23 cellular contexts compared by ENCODE assay signal in genomic region chr2:234583331-234583730, GRCh38.
"Had no signal": no experiment of that assay in that cellular context is flagged by ENCODE, and none has a peak within 500 bp of the region (broad histone marks: within the 10 kb centered on the region; RNA-seq: fewer than 3 reads in every experiment).

No MANE protein-coding gene starts in this region.

- H3K4me3 ChIP-seq: coronary artery, dorsolateral prefrontal cortex, esophagus muscularis mucosa, gastroesophageal sphincter, heart left ventricle, hepatocyte, left lung, lower lobe of right lung, mucosa of descending colon had no signal

- H3K9me3 ChIP-seq: esophagus muscularis mucosa, gastroesophageal sphincter, heart left ventricle, left lung, lower lobe of right lung, mucosa of descending colon had no signal

- H3K79me2 ChIP-seq: hepatocyte had no signal

- H2AFZ ChIP-seq: hepatocyte had no signal

- H3K4me2 ChIP-seq: hepatocyte had no signal

- H3K36me3 ChIP-seq: esophagus muscularis mucosa, gastroesophageal sphincter, heart left ventricle, left lung, lower lobe of right lung had no signal

- H3K27me3 ChIP-seq: hepatocyte, left lung had no signal

- ATAC-seq: foreskin keratinocyte; gastroesophageal sphincter; heart left ventricle; left cardiac atrium; left lung; left ventricle myocardium superior; lower lobe of right lung; mucosa of descending colon; naive thymus-derived CD4-positive, alpha-beta T cell had no signal

- DNase-seq: dermis blood vessel endothelial cell; dorsolateral prefrontal cortex; effector CD4-positive, alpha-beta T cell; effector memory CD4-positive, alpha-beta T cell; foreskin keratinocyte; heart left ventricle; hypothalamus; immature natural killer cell; left cardiac atrium; left lung; left ventricle myocardium superior; lower lobe of right lung; mesenchymal stem cell; mucosa of descending colon; naive thymus-derived CD4-positive, alpha-beta T cell had no signal

- FAIRE-seq: colon, endothelial cell of umbilical vein, frontal cortex, keratinocyte had no signal

- H3K27ac ChIP-seq: coronary artery, dorsolateral prefrontal cortex, esophagus muscularis mucosa, foreskin keratinocyte, gastroesophageal sphincter, heart left ventricle, hepatocyte, left lung, lower lobe of right lung had no signal

- H3K4me1 ChIP-seq: esophagus muscularis mucosa, foreskin keratinocyte, gastroesophageal sphincter, heart left ventricle, left lung, lower lobe of right lung had no signal
